Comparison of ENCODE assay signal across 8 cellular contexts in genomic region chr1:225962440-225962975, GRCh38. TPM values are rescaled to one million over a fixed set of nuclear protein-coding genes. Genes with fewer than 3 reads are reported as not detected.
DNase-seq lines count a peak whose midpoint lies in the region.

No MANE protein-coding gene starts in this region.

- H3K4me3 ChIP-seq in neuronal stem cell (ENCODE audit: low read length in 2 of 2): no peak overlapping the region

- no peak overlapping the region for H3K23ac ChIP-seq in neuronal stem cell (ENCODE audit: low read depth, low read length, poor library complexity)

- peak; percentile 44 for DNase-seq in DMS 273 (lab: John Stamatoyannopoulos, UW; ENCODE audit: unreplicated experiment)
- no peak for DNase-seq in DMS 273 treated with DMSO at 0.1 percent for 48 hours (lab: John Stamatoyannopoulos, UW)
- peak; percentile 77 for DNase-seq in HuH-7 (ENCODE audit: low spot score)
- peak; percentile 55 for DNase-seq in activated CD4-positive, alpha-beta T cell treated with anti-CD3 and anti-CD28 coated beads, Interleukin-2, amount 50 U/mL, for 1 hour
- peak; percentile 43 for DNase-seq in effector CD8-positive, alpha-beta T cell (lab: John Stamatoyannopoulos, UW)
- no peak for DNase-seq in neuronal stem cell (ENCODE audit: low spot score)
- DNase-seq in AML-193 (lab: John Stamatoyannopoulos, UW): no peak
- DNase-seq in hippocampal formation (lab: John Stamatoyannopoulos, UW): no peak

- no peak overlapping the region for H3K4ac ChIP-seq in neuronal stem cell (ENCODE audit: low read length)

- H3K79me1 ChIP-seq in neuronal stem cell (ENCODE audit: low read depth, low read length): peaks cover 2% of the 10 kb centered on the region

- no peak overlapping the region for H2BK12ac ChIP-seq in neuronal stem cell (ENCODE audit: low read length)

- H3K14ac ChIP-seq in neuronal stem cell (ENCODE audit: low read length): no peak overlapping the region

- H2AFZ ChIP-seq in neuronal stem cell (ENCODE audit: low read length): peak overlapping the region; percentile 16

- H2BK120ac ChIP-seq in neuronal stem cell (ENCODE audit: low read depth, low read length): no peak overlapping the region

- no peak overlapping the region for H4K8ac ChIP-seq in neuronal stem cell (ENCODE audit: low read depth, low read length)

- H3K4me2 ChIP-seq in neuronal stem cell (ENCODE audit: insufficient read depth, low read length, poor library complexity, severe bottlenecking): no peak overlapping the region

- no peaks in the 10 kb centered on the region for H3K27me3 ChIP-seq in neuronal stem cell (ENCODE audit: control insufficient read depth in 3 of 3, insufficient read depth in 3 of 3, low read depth in 1 of 3, low read length in 3 of 3)

- no peak overlapping the region for H2BK15ac ChIP-seq in neuronal stem cell (ENCODE audit: low read length)

- no peaks in the 10 kb centered on the region for H3K9me3 ChIP-seq in neuronal stem cell (replicated peaks in 1 of 2; ENCODE audit: control insufficient read depth in 2 of 2, insufficient read depth in 1 of 2, low read depth in 1 of 2, low read length in 2 of 2)

- H3K36me3 ChIP-seq in neuronal stem cell (replicated peaks in 1 of 2; ENCODE audit: control insufficient read depth in 2 of 2, insufficient read depth in 2 of 2, low read length in 2 of 2): no peaks in the 10 kb centered on the region

- no peak overlapping the region for H3K27ac ChIP-seq in neuronal stem cell (replicated peaks; ENCODE audit: low read length)

- no CpG with 5 or more reads among the region's 21 CpGs for WGBS in neuronal stem cell (ENCODE audit: extremely low coverage in 2 of 2, insufficient read length in 2 of 2, insufficient replicate concordance in 1 of 2), 2 donors

- no peak overlapping the region for H3K18ac ChIP-seq in neuronal stem cell (ENCODE audit: low read length)

- H3K9ac ChIP-seq in neuronal stem cell (ENCODE audit: low read depth, low read length, poor library complexity): no peak overlapping the region

- no peak overlapping the region for H4K91ac ChIP-seq in neuronal stem cell (ENCODE audit: low read depth, low read length, poor library complexity)

- H3K4me1 ChIP-seq in neuronal stem cell (ENCODE audit: control insufficient read depth in 2 of 2, insufficient read depth in 1 of 2, low read depth in 1 of 2, low read length in 2 of 2): no peaks in the 10 kb centered on the region

- H2AK5ac ChIP-seq in neuronal stem cell (ENCODE audit: low read depth, low read length): no peak overlapping the region

- H2BK5ac ChIP-seq in neuronal stem cell (ENCODE audit: low read length): no peak overlapping the region

RNA-seq across cellular contexts. Expression of gene LEFTY2, which starts 21.5 kb away (rescaled TPM):
- polyA plus RNA-seq in neuronal stem cell (2013, experiment 1 of 2): 0.11 TPM
- 0.10 TPM for polyA plus RNA-seq in neuronal stem cell (2013, experiment 2 of 2)

RNA-seq across cellular contexts. Expression of gene SDE2, which starts 36.6 kb away (rescaled TPM):
- 7.9 TPM for polyA plus RNA-seq in neuronal stem cell (2013, experiment 1 of 2)
- polyA plus RNA-seq in neuronal stem cell (2013, experiment 2 of 2): 8.1 TPM

RNA-seq across cellular contexts. Expression of gene PYCR2, which starts 38.5 kb away (rescaled TPM):
- polyA plus RNA-seq in neuronal stem cell (2013, experiment 1 of 2): 52.5 TPM
- polyA plus RNA-seq in neuronal stem cell (2013, experiment 2 of 2): 54.2 TPM

Comparison
In these comparisons a context has a peak if more than half of its experiments do, and no peak if none do; other contexts are left out.
1. DNase-seq: peak in DMS 273 (single experiment), HuH-7 (single experiment), activated CD4-positive, alpha-beta T cell treated with anti-CD3 and anti-CD28 coated beads, Interleukin-2, amount 50 U/mL, for 1 hour (single experiment) and effector CD8-positive, alpha-beta T cell (single experiment); none in DMS 273 treated with DMSO at 0.1 percent for 48 hours (single experiment), neuronal stem cell (single experiment), AML-193 (0 of 2) and hippocampal formation (0 of 2).